22 cellular contexts compared by ENCODE assay signal in genomic region chr5:164481270-164481669, GRCh38.
"Had no signal": no experiment of that assay in that cellular context is flagged by ENCODE, and none has a peak within 500 bp of the region (broad histone marks: within the 10 kb centered on the region; RNA-seq: fewer than 3 reads in every experiment).

No MANE protein-coding gene starts in this region.

- ATAC-seq: naive thymus-derived CD8-positive, alpha-beta T cell; natural killer cell treated with Interleukin-12 subunit alpha and Interleukin-12 subunit beta and Interleukin-15 and Interleukin-18, amount 100 ng/mL, for 72 hours; psoas muscle; right cardiac atrium; right lobe of liver; stimulated activated effector memory CD8-positive, alpha-beta T cell treated with anti-CD3 and anti-CD28 coated beads, Interleukin-12 subunit alpha, Interleukin-12 subunit beta, amount 100 ng/mL, for 72 hours; stimulated activated naive B cell treated with anti-CD40 and anti-IgM and Interleukin-4, amounts not matched to agents 10 μg/mL and 1 μg/mL and 100 μg/mL, for 72 hours had no signal

- DNase-seq: naive thymus-derived CD8-positive, alpha-beta T cell; nephron progenitor cell; nucleus accumbens; ovary; posterior cingulate gyrus; psoas muscle; right cardiac atrium; right lobe of liver; sigmoid colon; small intestine; stimulated activated CD4-positive, alpha-beta T cell treated with anti-CD3 and anti-CD28 coated beads, Interleukin-15, amount 100 ng/mL, for 24 hours; stimulated activated CD4-positive, alpha-beta T cell treated with anti-CD3 and anti-CD28 coated beads, Interleukin-2, amount 100 ng/mL, for 24 hours; stimulated activated CD4-positive, alpha-beta T cell treated with anti-CD3 and anti-CD28 coated beads, Interleukin-2, amount 100 ng/mL, for 48 hours; stimulated activated CD4-positive, alpha-beta T cell treated with anti-CD3 and anti-CD28 coated beads, Interleukin-4, amount 100 ng/mL, for 24 hours; stimulated activated naive B cell treated with anti-CD40 and anti-IgM and Interleukin-4, amounts not matched to agents 10 μg/mL and 1 μg/mL and 100 μg/mL, for 72 hours; stimulated activated naive CD4-positive, alpha-beta T cell treated with Interleukin-2 at 50 U/mL for 16 hours; stomach; thyroid gland; trophoblast cell; upper lobe of left lung had no signal
